ENCODE assay signal across 21 cellular contexts in genomic region chr4:8377103-8378075, GRCh38.
"Had no signal": no experiment of that assay in that cellular context is flagged by ENCODE, and none has a peak within 500 bp of the region (broad histone marks: within the 10 kb centered on the region; RNA-seq: fewer than 3 reads in every experiment).

No MANE protein-coding gene starts in this region.

- H3K27me3 Mint-ChIP-seq: activated B cell treated with CpG ODN at 0.5 μM for 24 hours; activated CD4-positive, alpha-beta T cell treated with anti-CD3 and anti-CD28 coated beads, Interleukin-2, amount 10 ng/mL, durations not matched to agents 24 days and 14 days; activated naive CD4-positive, alpha-beta T cell treated with anti-CD3 and anti-CD28 coated beads, Interleukin-2, amount 50 U/mL, for 24 hours; stimulated activated naive CD8-positive, alpha-beta T cell treated with anti-CD3 and anti-CD28 coated beads, Interleukin-15, Interleukin-2, amounts not matched to agents 100 ng/mL and 50 ng/mL, for 24 hours had no signal

- ATAC-seq: psoas muscle, sciatic nerve had no signal

- H3K9me3 ChIP-seq: psoas muscle had no signal

- H3K27me3 ChIP-seq: cardiac muscle cell, hepatocyte had no signal

- H3K9me3 Mint-ChIP-seq: activated B cell treated with CpG ODN at 0.5 μM for 24 hours; activated CD4-positive, alpha-beta T cell treated with anti-CD3 and anti-CD28 coated beads, Interleukin-2, amount 10 ng/mL, durations not matched to agents 24 days and 14 days; activated naive CD4-positive, alpha-beta T cell treated with anti-CD3 and anti-CD28 coated beads, Interleukin-2, amount 50 U/mL, for 24 hours; stimulated activated naive CD8-positive, alpha-beta T cell treated with anti-CD3 and anti-CD28 coated beads, Interleukin-15, Interleukin-2, amounts not matched to agents 100 ng/mL and 50 ng/mL, for 24 hours; T-helper 1 cell treated with Interleukin-12 subunit alpha and Interleukin-12 subunit beta and Interleukin-4 antibody, amounts not matched to agents 30 μg/mL and 1 μg/mL, for 36 hours had no signal

- H3K4me3 ChIP-seq: cardiac muscle cell, hepatocyte, lung, psoas muscle had no signal

- H3K4me1 Mint-ChIP-seq: activated B cell treated with CpG ODN at 0.5 μM for 24 hours; activated CD4-positive, alpha-beta T cell treated with anti-CD3 and anti-CD28 coated beads, Interleukin-2, amount 10 ng/mL, durations not matched to agents 24 days and 14 days; activated naive CD4-positive, alpha-beta T cell treated with anti-CD3 and anti-CD28 coated beads, Interleukin-2, amount 50 U/mL, for 24 hours had no signal

- H3K4me2 ChIP-seq: hepatocyte had no signal

- DNase-seq: activated B cell treated with CpG ODN at 0.5 μM for 24 hours; activated CD4-positive, alpha-beta T cell treated with anti-CD3 and anti-CD28 coated beads, Interleukin-2, amount 10 ng/mL, durations not matched to agents 24 days and 14 days; activated T-cell treated with anti-CD3 and anti-CD28 coated beads for 4 hours; cortex of kidney; effector CD8-positive, alpha-beta T cell; midbrain; occipital lobe; stimulated activated CD4-positive, alpha-beta T cell treated with anti-CD3 and anti-CD28 coated beads, Interleukin-12 subunit alpha, Interleukin-12 subunit beta, amount 100 ng/mL, for 4 hours; stimulated activated CD4-positive, alpha-beta T cell treated with anti-CD3 and anti-CD28 coated beads, Interleukin-4, amount 100 ng/mL, for 1 hour; stimulated activated CD8-positive, alpha-beta memory T cell treated with anti-CD3 and anti-CD28 coated beads, Interleukin-4, amount 100 ng/mL, for 48 hours had no signal

- H3K4me3 Mint-ChIP-seq: activated B cell treated with CpG ODN at 0.5 μM for 24 hours; activated CD4-positive, alpha-beta T cell treated with anti-CD3 and anti-CD28 coated beads, Interleukin-2, amount 10 ng/mL, durations not matched to agents 24 days and 14 days; activated naive CD4-positive, alpha-beta T cell treated with anti-CD3 and anti-CD28 coated beads, Interleukin-2, amount 50 U/mL, for 24 hours; stimulated activated naive CD8-positive, alpha-beta T cell treated with anti-CD3 and anti-CD28 coated beads, Interleukin-15, Interleukin-2, amounts not matched to agents 100 ng/mL and 50 ng/mL, for 24 hours; T-helper 1 cell treated with Interleukin-12 subunit alpha and Interleukin-12 subunit beta and Interleukin-4 antibody, amounts not matched to agents 30 μg/mL and 1 μg/mL, for 36 hours had no signal

- H3K36me3 Mint-ChIP-seq: activated naive CD4-positive, alpha-beta T cell treated with anti-CD3 and anti-CD28 coated beads, Interleukin-2, amount 50 U/mL, for 24 hours had no signal

- H2AFZ ChIP-seq: hepatocyte had no signal

- H3K27ac ChIP-seq: cardiac muscle cell, epithelial cell of prostate, hepatocyte, psoas muscle had no signal

- FAIRE-seq: astrocyte, TTC549 had no signal

- H3K27ac Mint-ChIP-seq: activated B cell treated with CpG ODN at 0.5 μM for 24 hours; activated CD4-positive, alpha-beta T cell treated with anti-CD3 and anti-CD28 coated beads, Interleukin-2, amount 10 ng/mL, durations not matched to agents 24 days and 14 days; activated naive CD4-positive, alpha-beta T cell treated with anti-CD3 and anti-CD28 coated beads, Interleukin-2, amount 50 U/mL, for 24 hours; stimulated activated naive CD8-positive, alpha-beta T cell treated with anti-CD3 and anti-CD28 coated beads, Interleukin-15, Interleukin-2, amounts not matched to agents 100 ng/mL and 50 ng/mL, for 24 hours; T-helper 1 cell treated with Interleukin-12 subunit alpha and Interleukin-12 subunit beta and Interleukin-4 antibody, amounts not matched to agents 30 μg/mL and 1 μg/mL, for 36 hours had no signal

- H3K79me2 ChIP-seq: hepatocyte had no signal
